8 cellular contexts compared by ENCODE assay signal in genomic region chr5:75566710-75567309, GRCh38. TPM values are rescaled to one million over a fixed set of nuclear protein-coding genes. Genes with fewer than 3 reads are reported as not detected.
DNase-seq lines count a peak whose midpoint lies in the region; ATAC-seq and TF ChIP-seq lines count a peak whose summit lies in the region.

No MANE protein-coding gene starts in this region.

- peak; percentile 92 for ATAC-seq in HG02938 (IDR thresholded peaks at IDR 0.05; ENCODE audit: unreplicated experiment)

- 57% methylated on average over 6 of the region's 6 CpGs for WGBS in hepatocyte (ENCODE audit: low lambda C conversion rate, missing lambda C conversion rate)

- H3K9me3 ChIP-seq in hepatocyte (ENCODE audit: low read depth), result no peaks in the 10 kb centered on the region

- H3K4me3 ChIP-seq in hepatocyte, result no peak overlapping the region

- TF ChIP-seq CTCF in hepatocyte (IDR thresholded peaks at IDR 0.05; ENCODE audit: poor library complexity), result no peak

- peaks cover 9% of the 10 kb centered on the region for H3K4me1 ChIP-seq in hepatocyte (ENCODE audit: insufficient read depth)

- no peaks in the 10 kb centered on the region for H3K36me3 ChIP-seq in hepatocyte (replicated peaks; ENCODE audit: insufficient read depth, low read depth)

- H3K9me2 ChIP-seq in hepatocyte (replicated peaks; ENCODE audit: insufficient read depth), result no peaks in the 10 kb centered on the region

- H4K20me1 ChIP-seq in hepatocyte (ENCODE audit: insufficient read depth, poor library complexity, severe bottlenecking), result no peaks in the 10 kb centered on the region

- H3K4me2 ChIP-seq in hepatocyte, result peak overlapping the region; percentile 29

- no peak overlapping the region for H2AFZ ChIP-seq in hepatocyte

- peak overlapping the region; percentile 62 for H3K27ac ChIP-seq in hepatocyte

- peak; percentile 80 for DNase-seq in activated effector memory CD4-positive, alpha-beta T cell treated with anti-CD3 and anti-CD28 coated beads, Interleukin-2, amount 50 U/mL, for 16 hours
- no peak for DNase-seq in activated effector memory CD4-positive, alpha-beta T cell treated with Interleukin-2 at 50 U/mL for 16 hours
- DNase-seq in NOMO-1 treated with DMSO at 0.1 percent for 48 hours (lab: John Stamatoyannopoulos, UW; ENCODE audit: unreplicated experiment), result peak; percentile 89
- peak; percentile 60 for DNase-seq in activated naive CD4-positive, alpha-beta T cell treated with anti-CD3 and anti-CD28 coated beads, Interleukin-2, amount 50 U/mL, for 16 hours
- DNase-seq in hepatocyte (ENCODE audit: low spot score), result peak; percentile 81
- DNase-seq in stimulated activated CD4-positive, alpha-beta T cell treated with anti-CD3 and anti-CD28 coated beads, Interleukin-1b, Interleukin-23, amount 100 ng/mL, for 4 hours (ENCODE audit: low read depth in 2 of 2), result peak; percentile 28 to 35
- no peak for DNase-seq in NCI-H2081 treated with DMSO at 0.1 percent for 48 hours (lab: John Stamatoyannopoulos, UW)

- H3K27me3 ChIP-seq in hepatocyte, result no peaks in the 10 kb centered on the region

- H3K79me2 ChIP-seq in hepatocyte, result peaks cover 21% of the 10 kb centered on the region

RNA-seq across cellular contexts. Expression of gene ANKDD1B, which starts 44.4 kb away (rescaled TPM):
- total RNA-seq in hepatocyte, result 1.4 and 4.7 TPM in 2 replicates
- polyA plus RNA-seq in hepatocyte, result 0.71 and 2.3 TPM in 2 replicates

RNA-seq across cellular contexts. Expression of gene POLK, which starts 55.1 kb away (rescaled TPM):
- 22.0 and 27.1 TPM in 2 replicates for total RNA-seq in hepatocyte
- polyA plus RNA-seq in hepatocyte, result 9.0 and 11.1 TPM in 2 replicates

RNA-seq across cellular contexts. Expression of gene CERT1, which starts 55.4 kb away (rescaled TPM):
- 40.5 and 42.0 TPM in 2 replicates for total RNA-seq in hepatocyte
- polyA plus RNA-seq in hepatocyte, result 15.6 and 20.7 TPM in 2 replicates

Comparison
In these comparisons a context has a peak if more than half of its experiments do, and no peak if none do; other contexts are left out.
1. DNase-seq: peak in activated effector memory CD4-positive, alpha-beta T cell treated with anti-CD3 and anti-CD28 coated beads, Interleukin-2, amount 50 U/mL, for 16 hours (single experiment), NOMO-1 treated with DMSO at 0.1 percent for 48 hours (single experiment), activated naive CD4-positive, alpha-beta T cell treated with anti-CD3 and anti-CD28 coated beads, Interleukin-2, amount 50 U/mL, for 16 hours (single experiment), hepatocyte (single experiment) and stimulated activated CD4-positive, alpha-beta T cell treated with anti-CD3 and anti-CD28 coated beads, Interleukin-1b, Interleukin-23, amount 100 ng/mL, for 4 hours (2 of 2); none in activated effector memory CD4-positive, alpha-beta T cell treated with Interleukin-2 at 50 U/mL for 16 hours (single experiment) and NCI-H2081 treated with DMSO at 0.1 percent for 48 hours (single experiment).